Comparison of ENCODE assay signal across 1 cellular context in the genomic region with DNA sequence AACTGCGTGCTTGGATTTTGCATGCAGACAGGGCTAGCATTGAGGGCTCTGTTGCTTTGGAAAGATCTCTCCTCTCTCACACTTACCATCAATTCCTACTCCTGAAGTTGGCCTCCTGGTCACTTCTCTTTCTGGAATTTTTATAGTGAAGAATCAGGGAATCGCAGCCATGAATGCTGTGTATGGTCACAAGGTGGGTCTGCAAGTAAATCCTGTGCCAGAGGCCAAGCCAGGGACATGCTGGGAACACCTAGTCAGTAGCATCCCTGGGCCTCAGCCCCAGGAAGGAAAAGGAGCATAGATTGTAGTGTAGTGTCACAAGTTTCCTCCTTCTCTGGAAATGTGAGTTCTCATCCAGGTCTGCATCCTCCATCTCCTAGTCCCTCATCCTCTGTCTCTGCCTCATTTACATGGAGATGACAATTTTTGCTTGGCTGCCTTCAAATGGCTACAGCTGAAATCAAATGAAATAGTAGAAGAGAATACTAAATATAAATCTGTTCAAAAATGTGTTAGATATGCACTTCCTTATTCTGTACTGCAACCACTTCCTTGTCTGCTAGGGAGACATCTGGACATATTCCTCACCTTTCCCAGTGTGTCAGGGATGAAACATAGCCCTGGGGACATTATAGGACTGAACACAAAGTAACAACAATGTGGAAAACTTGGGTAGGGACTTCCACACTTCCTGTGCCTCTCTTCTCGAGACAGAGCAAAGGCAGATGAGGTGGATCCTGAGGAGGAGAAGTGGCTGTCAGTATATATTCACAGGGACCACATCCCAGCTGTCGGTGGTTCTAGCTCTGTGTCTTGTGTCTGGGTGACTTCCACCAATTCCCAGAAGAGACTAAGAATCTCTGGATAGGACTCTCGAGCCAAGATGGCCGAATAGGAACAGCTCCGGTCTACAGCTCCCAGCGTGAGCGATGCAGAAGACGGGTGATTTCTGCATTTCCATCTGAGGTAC.
TF ChIP-seq lines count a peak whose summit lies in the region.

No MANE protein-coding gene starts in this region.

TF ChIP-seq in HepG2, 621 proteins besides CTCF, POLR2A, EP300 and RAD21:
- TF ChIP-seq, protein P1, sequence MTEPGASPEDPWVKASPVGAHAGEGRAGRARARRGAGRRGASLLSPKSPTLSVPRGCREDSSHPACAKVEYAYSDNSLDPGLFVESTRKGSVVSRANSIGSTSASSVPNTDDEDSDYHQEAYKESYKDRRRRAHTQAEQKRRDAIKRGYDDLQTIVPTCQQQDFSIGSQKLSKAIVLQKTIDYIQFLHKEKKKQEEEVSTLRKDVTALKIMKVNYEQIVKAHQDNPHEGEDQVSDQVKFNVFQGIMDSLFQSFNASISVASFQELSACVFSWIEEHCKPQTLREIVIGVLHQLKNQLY (CRISPR knock-in tag; IDR thresholded peaks at IDR 0.05), result no peak
- TF ChIP-seq PTBP1 (IDR thresholded peaks at IDR 0.05; ENCODE audit: low read depth, low read length, poor library complexity, severe bottlenecking) (no peak), ELF1 (CRISPR knock-in tag; IDR thresholded peaks at IDR 0.05) (0 out of 2 replicates have a peak, but pooled peaks have one; percentile 28), EZH2 (conservative IDR thresholded peaks at IDR 0.05; ENCODE audit: low read depth, low read length) (no peak), ZNF546 (CRISPR knock-in tag; conservative IDR thresholded peaks at IDR 0.05) (no peak)
